In genomic region chr9:36154213-36154952, GRCh38 we compare ENCODE assay signal across 10 cellular contexts. TPM values are rescaled to one million over a fixed set of nuclear protein-coding genes. Genes with fewer than 3 reads are reported as not detected.
DNase-seq lines count a peak whose midpoint lies in the region; ATAC-seq, FAIRE-seq and TF ChIP-seq lines count a peak whose summit lies in the region.
"Had no signal": no experiment of that assay in that cellular context is flagged by ENCODE, and none has a peak within 500 bp of the region (broad histone marks: within the 10 kb centered on the region; RNA-seq: fewer than 3 reads in every experiment).

No MANE protein-coding gene starts in this region.

- no peaks in the 10 kb centered on the region for H3K9me3 Mint-ChIP-seq in osteocyte (ENCODE audit: unreplicated experiment)

- no peak for FAIRE-seq in HTR-8/SVneo (lab: Jason Lieb, UNC)
- FAIRE-seq: A204.1 had no signal

- peaks cover 33% of the 10 kb centered on the region for H3K4me1 Mint-ChIP-seq in osteocyte (ENCODE audit: unreplicated experiment)

- no peak for TF ChIP-seq CTCF in fibroblast of the aortic adventitia (IDR thresholded peaks at IDR 0.05; ENCODE audit: insufficient read depth, low read length)
- no peak for TF ChIP-seq CTCF in osteocyte (IDR thresholded peaks at IDR 0.05)

- peak overlapping the region; percentile 88 for H3K27ac Mint-ChIP-seq in osteocyte (ENCODE audit: unreplicated experiment)

- H3K4me3 Mint-ChIP-seq in osteocyte (ENCODE audit: unreplicated experiment): peak overlapping the region; percentile 16

- H3K4me3 ChIP-seq in fibroblast of the aortic adventitia (ENCODE audit: low read depth, low read length): no peak overlapping the region

- H3K27me3 Mint-ChIP-seq in osteocyte (ENCODE audit: unreplicated experiment): no peaks in the 10 kb centered on the region

- DNase-seq in DMS53 (lab: John Stamatoyannopoulos, UW) (peak; percentile 39), DMS53 treated with DMSO at 0.1 percent for 48 hours (lab: John Stamatoyannopoulos, UW; ENCODE audit: unreplicated experiment) (no peak), fibroblast of the aortic adventitia (ENCODE audit: low read depth) (peak; percentile 56), osteocyte (ENCODE audit: extremely low spot score, unreplicated experiment) (no peak), HTR-8/SVneo (ENCODE audit: insufficient read length, low spot score) (no peak)
- no peak for DNase-seq in stimulated activated CD4-positive, alpha-beta T cell treated with anti-CD3 and anti-CD28 coated beads, Interleukin-1b, Interleukin-23, amount 100 ng/mL, for 48 hours

- peaks cover 7% of the 10 kb centered on the region for H3K36me3 Mint-ChIP-seq in osteocyte (ENCODE audit: unreplicated experiment)

- ATAC-seq in SK-N-SH treated with all-trans-retinoic acid at 6 μM for 48 hours (peak; percentile 78), GM18861 (IDR thresholded peaks at IDR 0.05; ENCODE audit: unreplicated experiment) (no peak)

TF ChIP-seq in SK-N-SH treated with all-trans-retinoic acid at 6 μM for 48 hours, 23 proteins besides CTCF, POLR2A, EP300 and RAD21:
- TF ChIP-seq CSDC2 (CRISPR knock-in tag; IDR thresholded peaks at IDR 0.05) (peak; percentile 37; the same call in 1 of the 2 replicates), ZC3H10 (CRISPR knock-in tag; IDR thresholded peaks at IDR 0.05) (no peak), ZFP30 (CRISPR knock-in tag; IDR thresholded peaks at IDR 0.05) (no peak), TCF4 (CRISPR knock-in tag; IDR thresholded peaks at IDR 0.05; ENCODE audit: borderline replicate concordance) (no peak)
TF ChIP-seq in SK-N-SH treated with all-trans-retinoic acid at 6 μM for 48 hours: peak in this region for 1.

RNA-seq across cellular contexts. Expression of gene CCIN, which starts 14.8 kb away (rescaled TPM):
- total RNA-seq in fibroblast of the aortic adventitia (ENCODE audit: low replicate concordance) (0.25 and 2.6 TPM in 2 replicates), osteocyte (not detected in 2 replicates)
- total RNA-seq: NCI-H460 had no signal

RNA-seq across cellular contexts. Expression of gene GLIPR2, which starts 17.9 kb away (rescaled TPM):
- total RNA-seq in fibroblast of the aortic adventitia (ENCODE audit: low replicate concordance) (24.3 and 36.6 TPM in 2 replicates), osteocyte (29.1 and 30.6 TPM in 2 replicates)

RNA-seq across cellular contexts. Expression of gene CLTA, which starts 36.3 kb away (rescaled TPM):
- total RNA-seq in fibroblast of the aortic adventitia (ENCODE audit: low replicate concordance): 239 and 451 TPM in 2 replicates
- 260 and 281 TPM in 2 replicates for total RNA-seq in osteocyte

Comparison
In these comparisons a context has a peak if more than half of its experiments do, and no peak if none do; other contexts are left out.
1. DNase-seq: peak in DMS53 (single experiment) and fibroblast of the aortic adventitia (single experiment); none in DMS53 treated with DMSO at 0.1 percent for 48 hours (single experiment), osteocyte (single experiment), HTR-8/SVneo (single experiment) and stimulated activated CD4-positive, alpha-beta T cell treated with anti-CD3 and anti-CD28 coated beads, Interleukin-1b, Interleukin-23, amount 100 ng/mL, for 48 hours (single experiment).